Comparison of ENCODE assay signal across 19 cellular contexts in genomic region chr16:53817812-53818211, GRCh38.
DNase-seq lines count a peak whose midpoint lies in the region; ATAC-seq, FAIRE-seq and TF ChIP-seq lines count a peak whose summit lies in the region.
"Had no signal": no experiment of that assay in that cellular context is flagged by ENCODE, and none has a peak within 500 bp of the region (broad histone marks: within the 10 kb centered on the region; RNA-seq: fewer than 3 reads in every experiment).

No MANE protein-coding gene starts in this region.

- H3K4me2 ChIP-seq in osteoblast (ENCODE audit: insufficient read depth, low read length), result peak overlapping the region; percentile 12

- no peak overlapping the region for H3K4me3 ChIP-seq in choroid plexus epithelial cell (ENCODE audit: low read depth, low read length)
- no peak overlapping the region for H3K4me3 ChIP-seq in osteoblast (ENCODE audit: insufficient read depth, low read length)
- H3K4me3 ChIP-seq: heart right ventricle had no signal

- H4K20me1 ChIP-seq in osteoblast (ENCODE audit: insufficient read depth, low read length), result no peaks in the 10 kb centered on the region

- peak; percentile 10 for FAIRE-seq in RCC 7860 (lab: Jason Lieb, UNC)
- FAIRE-seq: GM19239 had no signal

- no peaks in the 10 kb centered on the region for H3K9me3 ChIP-seq in osteoblast (ENCODE audit: low read depth, low read length)
- H3K9me3 ChIP-seq: heart right ventricle, neutrophil had no signal

- ATAC-seq in HG02852 (IDR thresholded peaks at IDR 0.05; ENCODE audit: unreplicated experiment) (no peak), HG03571 (IDR thresholded peaks at IDR 0.05; ENCODE audit: unreplicated experiment) (no peak)
- ATAC-seq: activated naive CD8-positive, alpha-beta T cell treated with anti-CD3 and anti-CD28 coated beads, Interleukin-2, amount 50 U/mL, for 24 hours; heart right ventricle; sciatic nerve had no signal

- peak overlapping the region; percentile 91 for H3K27ac ChIP-seq in osteoblast (ENCODE audit: low read depth, low read length)
- H3K27ac ChIP-seq: heart right ventricle, neutrophil had no signal

- peaks cover 47% of the 10 kb centered on the region for H3K4me1 ChIP-seq in osteoblast (ENCODE audit: insufficient read depth, low read length)

- H2AFZ ChIP-seq in osteoblast (ENCODE audit: low read length), result no peak overlapping the region

- peak; percentile 39 for DNase-seq in ELR (ENCODE audit: low read depth)
- DNase-seq in RCC 7860 (ENCODE audit: low spot score), result no peak
- peak; percentile 65 for DNase-seq in choroid plexus epithelial cell (ENCODE audit: low read depth)
- DNase-seq in osteoblast (ENCODE audit: insufficient read length, low spot score, missing footprints), result no peak
- DNase-seq in C1 segment of cervical spinal cord (lab: John Stamatoyannopoulos, UW), result no peak
- DNase-seq in putamen (ENCODE audit: low spot score), result no peak
- DNase-seq: activated CD4-positive, alpha-beta memory T cell treated with anti-CD3 and anti-CD28 coated beads, Interleukin-2, amount 10 ng/mL, durations not matched to agents 7 days and 5 days; activated naive CD8-positive, alpha-beta T cell treated with anti-CD3 and anti-CD28 coated beads, Interleukin-2, amount 50 U/mL, for 24 hours; activated T-cell treated with anti-CD3 and anti-CD28 coated beads, Interleukin-2, amount 50 U/mL, for 48 hours; cortex of kidney; DMS53; heart right ventricle; stimulated activated CD4-positive, alpha-beta T cell treated with anti-CD3 and anti-CD28 coated beads, Interleukin-4, amount 100 ng/mL, for 1 hour; stimulated activated CD8-positive, alpha-beta memory T cell treated with anti-CD3 and anti-CD28 coated beads, Interleukin-4, amount 100 ng/mL, for 48 hours had no signal

- H3K79me2 ChIP-seq in osteoblast (ENCODE audit: insufficient read depth, low read length), result peaks cover 3% of the 10 kb centered on the region

- peaks cover 8% of the 10 kb centered on the region for H3K36me3 ChIP-seq in osteoblast (ENCODE audit: insufficient read depth, low read length)
- H3K36me3 ChIP-seq: neutrophil had no signal

- no peaks in the 10 kb centered on the region for H3K27me3 ChIP-seq in osteoblast (ENCODE audit: insufficient read depth, low read length)
- H3K27me3 ChIP-seq: heart right ventricle, neutrophil had no signal

- no peak for TF ChIP-seq CTCF in choroid plexus epithelial cell (conservative IDR thresholded peaks at IDR 0.05; ENCODE audit: low read depth, low read length)
- TF ChIP-seq CTCF in osteoblast (IDR thresholded peaks at IDR 0.05; ENCODE audit: extremely low read depth, low read depth, low read length), result no peak

Comparison
In these comparisons a context has a peak if more than half of its experiments do, and no peak if none do; other contexts are left out.
1. DNase-seq: peak in ELR (single experiment) and choroid plexus epithelial cell (single experiment); none in RCC 7860 (single experiment), osteoblast (single experiment), C1 segment of cervical spinal cord (0 of 14) and putamen (single experiment).